11 cellular contexts compared by ENCODE assay signal in the genomic region with DNA sequence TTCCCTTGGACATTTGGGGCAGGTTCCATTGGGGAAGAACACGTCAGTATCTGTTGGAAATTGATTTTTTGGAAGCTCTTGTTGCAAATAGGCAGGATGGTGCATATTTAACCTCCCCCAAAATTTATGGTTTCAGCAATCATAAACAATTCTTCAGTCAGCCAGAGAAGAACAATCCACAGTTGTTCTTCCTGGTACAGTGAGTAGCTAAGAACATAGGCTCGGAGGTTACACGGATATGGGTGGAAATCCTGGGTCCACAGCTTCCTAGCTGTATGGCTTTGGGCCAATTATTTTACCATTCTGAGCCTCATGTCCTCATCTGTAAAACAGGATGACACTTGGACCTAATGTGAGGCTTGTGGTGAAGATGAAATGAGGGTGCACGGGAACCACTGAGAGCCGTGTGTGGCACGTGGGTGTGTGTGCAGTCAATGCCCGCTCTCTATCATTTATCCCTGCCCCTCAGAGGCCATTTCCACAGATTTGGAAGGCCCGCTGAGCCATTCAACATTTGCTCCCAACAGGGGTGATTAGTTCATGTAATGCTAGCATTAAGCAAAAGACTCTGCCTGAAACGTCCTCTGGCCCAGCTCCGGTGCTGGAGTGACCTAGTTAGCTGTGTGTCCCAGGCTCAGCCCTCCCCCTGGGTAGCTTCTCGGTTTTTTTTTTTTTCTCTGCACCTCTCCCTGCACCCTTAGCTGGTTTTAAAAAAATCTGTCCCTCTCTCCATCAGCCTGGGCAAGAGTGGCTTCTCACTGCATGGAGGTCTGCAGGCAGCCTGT. TPM values are rescaled to one million over a fixed set of nuclear protein-coding genes. Genes with fewer than 3 reads are reported as not detected.
DNase-seq lines count a peak whose midpoint lies in the region; ATAC-seq and TF ChIP-seq lines count a peak whose summit lies in the region.
"Had no signal": no experiment of that assay in that cellular context is flagged by ENCODE, and none has a peak within 500 bp of the region (broad histone marks: within the 10 kb centered on the region; RNA-seq: fewer than 3 reads in every experiment).

No MANE protein-coding gene starts in this region.

- peaks cover 41% of the 10 kb centered on the region for H3K4me1 Mint-ChIP-seq in central memory CD8-positive, alpha-beta T cell

- no peaks in the 10 kb centered on the region for H3K9me3 ChIP-seq in mucosa of descending colon
- H3K9me3 ChIP-seq: neutrophil, uterus had no signal

- peak; percentile 34 for DNase-seq in stimulated activated CD4-positive, alpha-beta T cell treated with anti-CD3 and anti-CD28 coated beads, Interleukin-15, amount 100 ng/mL, for 24 hours
- DNase-seq in stimulated activated CD4-positive, alpha-beta T cell treated with anti-CD3 and anti-CD28 coated beads, Interleukin-1b, Interleukin-23, amount 100 ng/mL, for 48 hours, result no peak
- no peak for DNase-seq in central memory CD8-positive, alpha-beta T cell (ENCODE audit: low spot score in 2 of 2)
- DNase-seq in mucosa of descending colon (no peak), NCI-H2171 (lab: John Stamatoyannopoulos, UW) (no peak), COR-L47 (lab: John Stamatoyannopoulos, UW) (no peak), NCI-H2171 treated with DMSO at 0.1 percent for 48 hours (lab: John Stamatoyannopoulos, UW) (no peak)
- DNase-seq: spleen had no signal

- H3K9me3 Mint-ChIP-seq in central memory CD8-positive, alpha-beta T cell, result no peaks in the 10 kb centered on the region

- H3K27me3 Mint-ChIP-seq in central memory CD8-positive, alpha-beta T cell, result no peaks in the 10 kb centered on the region

- ATAC-seq in central memory CD8-positive, alpha-beta T cell (replicated peaks; ENCODE audit: extremely low read depth, poor library complexity, severe bottlenecking), result peak; percentile 69
- ATAC-seq in mucosa of descending colon, result peak; percentile 82
- ATAC-seq in GM21381 (IDR thresholded peaks at IDR 0.05; ENCODE audit: unreplicated experiment), result no peak

- H3K36me3 ChIP-seq in mucosa of descending colon (ENCODE audit: low read depth), result no peaks in the 10 kb centered on the region
- H3K36me3 ChIP-seq: neutrophil, spleen, uterus had no signal

- H3K4me3 ChIP-seq in mucosa of descending colon, result no peak overlapping the region
- H3K4me3 ChIP-seq: spleen, uterus had no signal

- TF ChIP-seq CTCF in mucosa of descending colon (IDR thresholded peaks at IDR 0.05), result no peak

- peaks cover 13% of the 10 kb centered on the region for H3K4me1 ChIP-seq in mucosa of descending colon (ENCODE audit: low read depth)
- H3K4me1 ChIP-seq: uterus had no signal

- H3K36me3 Mint-ChIP-seq in central memory CD8-positive, alpha-beta T cell (ENCODE audit: insufficient read depth), result peaks cover 14% of the 10 kb centered on the region

- no peak overlapping the region for H3K27ac Mint-ChIP-seq in central memory CD8-positive, alpha-beta T cell (ENCODE audit: low read depth)

- H3K4me3 Mint-ChIP-seq in central memory CD8-positive, alpha-beta T cell, result peak overlapping the region; percentile 19

- intact Hi-C loops in mucosa of descending colon (cut with DNase I, micrococcal nuclease), result no loop called here

RNA-seq across cellular contexts. Expression of a gene that starts 9.7 kb away (rescaled TPM):
- 10 to 100 TPM; 20.6 to 48.5 (median 32.8) TPM for total RNA-seq in mucosa of descending colon
